ENCODE assay signal across 12 cellular contexts in the genomic region with DNA sequence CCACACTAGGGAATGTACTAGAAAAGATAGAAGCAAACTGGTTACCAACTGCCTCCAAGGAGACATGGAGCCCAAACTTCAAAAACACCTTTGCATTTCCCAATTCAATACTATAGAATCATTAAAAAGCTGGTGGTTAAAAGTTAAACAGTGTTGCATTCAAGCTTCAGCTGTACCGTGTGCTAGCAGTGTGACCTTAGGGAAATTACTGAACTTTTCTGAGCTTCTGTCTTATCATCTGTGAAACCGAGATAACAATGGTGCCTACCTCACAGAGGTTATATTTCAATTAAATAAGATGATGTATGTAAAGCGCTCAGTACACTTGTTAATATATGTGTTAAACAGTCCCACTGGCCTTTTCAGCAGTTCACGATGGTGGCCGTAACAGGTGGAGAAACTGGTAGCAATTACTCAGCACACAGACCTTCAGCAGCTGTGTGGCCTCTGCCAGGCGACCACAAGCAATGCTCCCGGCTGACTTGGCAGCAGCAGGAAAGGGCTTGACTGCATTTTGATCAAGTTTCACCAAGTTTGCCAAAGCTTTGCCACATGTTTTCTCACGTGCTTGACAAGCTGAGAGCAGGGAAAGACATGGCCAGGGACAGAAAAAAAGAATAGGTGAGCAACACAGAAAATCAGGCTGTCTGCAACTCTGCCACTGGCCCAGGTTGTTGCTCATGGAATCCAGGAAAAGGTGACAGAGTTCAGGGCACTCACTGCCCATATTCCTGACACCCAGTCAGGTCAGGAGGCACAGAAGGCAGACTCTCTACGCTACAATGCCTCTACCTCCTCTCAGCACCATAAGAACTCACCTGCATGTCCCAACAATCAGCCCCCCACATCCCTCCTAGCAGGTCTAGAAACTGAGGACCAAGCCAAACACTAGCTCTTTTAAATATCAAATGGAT.
DNase-seq lines count a peak whose midpoint lies in the region; ATAC-seq, FAIRE-seq and TF ChIP-seq lines count a peak whose summit lies in the region.
"Had no signal": no experiment of that assay in that cellular context is flagged by ENCODE, and none has a peak within 500 bp of the region (broad histone marks: within the 10 kb centered on the region; RNA-seq: fewer than 3 reads in every experiment).

No MANE protein-coding gene starts in this region.

- TF ChIP-seq POLR2A in prostate gland (IDR thresholded peaks at IDR 0.05): no peak

- H3K9me3 ChIP-seq in prostate gland (no peaks in the 10 kb centered on the region), small intestine (ENCODE audit: control insufficient read depth, low read depth) (no peaks in the 10 kb centered on the region)
- H3K9me3 ChIP-seq: vagina had no signal

- no peaks in the 10 kb centered on the region for H3K4me1 ChIP-seq in prostate gland (replicated peaks)
- H3K4me1 ChIP-seq in small intestine (ENCODE audit: control insufficient read depth in 2 of 2, insufficient read depth in 1 of 2, low read depth in 1 of 2, low read length in 1 of 2): no peaks in the 10 kb centered on the region
- H3K4me1 ChIP-seq: vagina had no signal

- H3K27me3 Mint-ChIP-seq in activated naive CD4-positive, alpha-beta T cell treated with anti-CD3 and anti-CD28 coated beads for 36 hours (ENCODE audit: low read depth): no peaks in the 10 kb centered on the region
- H3K27me3 Mint-ChIP-seq: activated B cell treated with CpG ODN at 0.5 μM for 24 hours had no signal

- H3K36me3 ChIP-seq in prostate gland (no peaks in the 10 kb centered on the region), small intestine (ENCODE audit: control insufficient read depth in 2 of 2, insufficient read depth in 2 of 2, low read length in 2 of 2) (no peaks in the 10 kb centered on the region), brain microvascular endothelial cell (replicated peaks) (no peaks in the 10 kb centered on the region)
- H3K36me3 ChIP-seq: vagina had no signal

- FAIRE-seq in small intestine (lab: Jason Lieb, UNC): no peak

- H3K27me3 ChIP-seq in prostate gland (replicated peaks; ENCODE audit: insufficient read depth) (no peaks in the 10 kb centered on the region), small intestine (ENCODE audit: control insufficient read depth in 2 of 2, insufficient read depth in 2 of 2, low read length in 2 of 2) (no peaks in the 10 kb centered on the region), brain microvascular endothelial cell (replicated peaks) (no peaks in the 10 kb centered on the region)
- H3K27me3 ChIP-seq: vagina had no signal

- WGBS in prostate gland: 47% methylated on average over 9 of the region's 9 CpGs
- WGBS in small intestine, 3 donors: 43 to 64% (median 45%) methylated on average over 9 of the region's 9 CpGs

- H3K4me3 Mint-ChIP-seq in activated naive CD4-positive, alpha-beta T cell treated with anti-CD3 and anti-CD28 coated beads for 36 hours: no peak overlapping the region
- H3K4me3 Mint-ChIP-seq: activated B cell treated with CpG ODN at 0.5 μM for 24 hours had no signal

- no peaks in the 10 kb centered on the region for H3K36me3 Mint-ChIP-seq in activated naive CD4-positive, alpha-beta T cell treated with anti-CD3 and anti-CD28 coated beads for 36 hours (ENCODE audit: low read depth)

- intact Hi-C loops in prostate gland (cut with DNase I): loop anchor here (10.0 kb wide), 1 partner anchor 70 kb away; a partner anchor contains a TSS
- intact Hi-C loops in activated naive CD4-positive, alpha-beta T cell treated with anti-CD3 and anti-CD28 coated beads for 36 hours (cut with micrococcal nuclease): no loop called here

- in situ Hi-C loops in brain microvascular endothelial cell (cut with HindIII; ENCODE audit: low pct_ligation_motif_present, low sequenced_read_pairs): no loop called here

- ATAC-seq in GM19025 (IDR thresholded peaks at IDR 0.05; ENCODE audit: low read depth, unreplicated experiment): peak; percentile 92
- ATAC-seq in HG03025 (IDR thresholded peaks at IDR 0.05; ENCODE audit: low FRiP score, unreplicated experiment): peak; percentile 85

- peak; percentile 45 for DNase-seq in RPMI7951 (ENCODE audit: low read depth)
- DNase-seq in prostate gland (ENCODE audit: low spot score): peak; percentile 70
- no peak for DNase-seq in small intestine
- no peak for DNase-seq in brain microvascular endothelial cell
- no peak for DNase-seq in activated naive CD4-positive, alpha-beta T cell treated with anti-CD3 and anti-CD28 coated beads for 36 hours
- DNase-seq in stimulated activated CD4-positive, alpha-beta T cell treated with anti-CD3 and anti-CD28 coated beads, Interleukin-4, amount 100 ng/mL, for 1 hour: no peak
- DNase-seq: activated B cell treated with CpG ODN at 0.5 μM for 24 hours, Calu3, IMR-90 had no signal

- H3K4me3 ChIP-seq in prostate gland (no peak overlapping the region), small intestine (ENCODE audit: low read depth in 1 of 2, low read length in 2 of 2) (no peak overlapping the region), brain microvascular endothelial cell (ENCODE audit: low read depth, low read length) (no peak overlapping the region)
- H3K4me3 ChIP-seq: vagina had no signal

- no peak overlapping the region for H3K27ac Mint-ChIP-seq in activated naive CD4-positive, alpha-beta T cell treated with anti-CD3 and anti-CD28 coated beads for 36 hours
- H3K27ac Mint-ChIP-seq: activated B cell treated with CpG ODN at 0.5 μM for 24 hours had no signal

- CTCF ChIA-PET in activated naive CD4-positive, alpha-beta T cell treated with anti-CD3 and anti-CD28 coated beads for 36 hours (lab: Charles Lee): no interaction called here

- TF ChIP-seq CTCF in prostate gland (IDR thresholded peaks at IDR 0.05) (no peak), brain microvascular endothelial cell (IDR thresholded peaks at IDR 0.05; ENCODE audit: low read depth, low read length, missing control alignments) (no peak)

- peaks cover 12% of the 10 kb centered on the region for H3K9me3 Mint-ChIP-seq in activated naive CD4-positive, alpha-beta T cell treated with anti-CD3 and anti-CD28 coated beads for 36 hours

- H3K27ac ChIP-seq in prostate gland (no peak overlapping the region), small intestine (ENCODE audit: low read depth in 1 of 2, low read length in 1 of 2) (no peak overlapping the region), brain microvascular endothelial cell (no peak overlapping the region)
- H3K27ac ChIP-seq: vagina had no signal

- no peaks in the 10 kb centered on the region for H3K4me1 Mint-ChIP-seq in activated naive CD4-positive, alpha-beta T cell treated with anti-CD3 and anti-CD28 coated beads for 36 hours (ENCODE audit: low read depth)

Comparison
In these comparisons a context has a peak if more than half of its experiments do, and no peak if none do; other contexts are left out.
1. DNase-seq: peak in RPMI7951 (single experiment) and prostate gland (single experiment); none in small intestine (single experiment), brain microvascular endothelial cell (single experiment), activated naive CD4-positive, alpha-beta T cell treated with anti-CD3 and anti-CD28 coated beads for 36 hours (single experiment) and stimulated activated CD4-positive, alpha-beta T cell treated with anti-CD3 and anti-CD28 coated beads, Interleukin-4, amount 100 ng/mL, for 1 hour (single experiment).